ENCODE assay signal across 1 cellular context in the genomic region with DNA sequence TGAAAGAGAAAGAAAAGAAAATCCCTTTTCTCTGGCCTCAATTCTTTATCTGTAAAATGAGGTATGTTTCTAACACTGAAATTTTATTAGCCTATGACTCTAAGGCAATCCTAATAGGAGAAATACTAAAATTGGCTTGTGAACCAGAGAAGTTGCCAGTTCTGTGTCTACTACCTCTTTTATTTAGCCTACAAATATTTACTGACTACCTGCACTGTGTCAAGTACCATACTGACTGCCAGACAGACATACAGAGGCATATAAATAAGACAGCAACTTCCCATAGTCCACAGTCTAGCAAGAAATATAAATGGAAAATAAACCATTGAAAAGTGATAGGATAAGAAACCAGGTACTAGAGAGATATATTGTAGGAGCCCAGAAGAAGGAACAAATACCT.
TF ChIP-seq lines count a peak whose summit lies in the region.

No MANE protein-coding gene starts in this region.

TF ChIP-seq in HepG2, 621 proteins besides CTCF, POLR2A, EP300 and RAD21 (continued from another document):
- TF ChIP-seq, protein P1, sequence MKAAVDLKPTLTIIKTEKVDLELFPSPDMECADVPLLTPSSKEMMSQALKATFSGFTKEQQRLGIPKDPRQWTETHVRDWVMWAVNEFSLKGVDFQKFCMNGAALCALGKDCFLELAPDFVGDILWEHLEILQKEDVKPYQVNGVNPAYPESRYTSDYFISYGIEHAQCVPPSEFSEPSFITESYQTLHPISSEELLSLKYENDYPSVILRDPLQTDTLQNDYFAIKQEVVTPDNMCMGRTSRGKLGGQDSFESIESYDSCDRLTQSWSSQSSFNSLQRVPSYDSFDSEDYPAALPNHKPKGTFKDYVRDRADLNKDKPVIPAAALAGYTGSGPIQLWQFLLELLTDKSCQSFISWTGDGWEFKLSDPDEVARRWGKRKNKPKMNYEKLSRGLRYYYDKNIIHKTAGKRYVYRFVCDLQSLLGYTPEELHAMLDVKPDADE (CRISPR knock-in tag; IDR thresholded peaks at IDR 0.05), result no peak
- TF ChIP-seq ZNF883 (CRISPR knock-in tag; IDR thresholded peaks at IDR 0.05; ENCODE audit: not compliant biosample characterization), result no peak
- TF ChIP-seq NR2F1 (CRISPR knock-in tag; IDR thresholded peaks at IDR 0.05), result no peak
- TF ChIP-seq, protein P2, sequence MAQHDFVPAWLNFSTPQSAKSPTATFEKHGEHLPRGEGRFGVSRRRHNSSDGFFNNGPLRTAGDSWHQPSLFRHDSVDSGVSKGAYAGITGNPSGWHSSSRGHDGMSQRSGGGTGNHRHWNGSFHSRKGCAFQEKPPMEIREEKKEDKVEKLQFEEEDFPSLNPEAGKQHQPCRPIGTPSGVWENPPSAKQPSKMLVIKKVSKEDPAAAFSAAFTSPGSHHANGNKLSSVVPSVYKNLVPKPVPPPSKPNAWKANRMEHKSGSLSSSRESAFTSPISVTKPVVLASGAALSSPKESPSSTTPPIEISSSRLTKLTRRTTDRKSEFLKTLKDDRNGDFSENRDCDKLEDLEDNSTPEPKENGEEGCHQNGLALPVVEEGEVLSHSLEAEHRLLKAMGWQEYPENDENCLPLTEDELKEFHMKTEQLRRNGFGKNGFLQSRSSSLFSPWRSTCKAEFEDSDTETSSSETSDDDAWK (CRISPR knock-in tag; IDR thresholded peaks at IDR 0.05), result no peak
- TF ChIP-seq RBM39 (IDR thresholded peaks at IDR 0.05; ENCODE audit: low read depth, low read length, poor library complexity, severe bottlenecking), result no peak
- no peak for TF ChIP-seq ARHGAP35 (CRISPR knock-in tag; IDR thresholded peaks at IDR 0.05; ENCODE audit: borderline replicate concordance)
- no peak for TF ChIP-seq XBP1 (CRISPR knock-in tag; IDR thresholded peaks at IDR 0.05)
- no peak for TF ChIP-seq ZSCAN21 (CRISPR knock-in tag; IDR thresholded peaks at IDR 0.05; ENCODE audit: borderline replicate concordance)
- TF ChIP-seq ATAD3A (CRISPR knock-in tag; IDR thresholded peaks at IDR 0.05), result no peak
- TF ChIP-seq, protein P3, sequence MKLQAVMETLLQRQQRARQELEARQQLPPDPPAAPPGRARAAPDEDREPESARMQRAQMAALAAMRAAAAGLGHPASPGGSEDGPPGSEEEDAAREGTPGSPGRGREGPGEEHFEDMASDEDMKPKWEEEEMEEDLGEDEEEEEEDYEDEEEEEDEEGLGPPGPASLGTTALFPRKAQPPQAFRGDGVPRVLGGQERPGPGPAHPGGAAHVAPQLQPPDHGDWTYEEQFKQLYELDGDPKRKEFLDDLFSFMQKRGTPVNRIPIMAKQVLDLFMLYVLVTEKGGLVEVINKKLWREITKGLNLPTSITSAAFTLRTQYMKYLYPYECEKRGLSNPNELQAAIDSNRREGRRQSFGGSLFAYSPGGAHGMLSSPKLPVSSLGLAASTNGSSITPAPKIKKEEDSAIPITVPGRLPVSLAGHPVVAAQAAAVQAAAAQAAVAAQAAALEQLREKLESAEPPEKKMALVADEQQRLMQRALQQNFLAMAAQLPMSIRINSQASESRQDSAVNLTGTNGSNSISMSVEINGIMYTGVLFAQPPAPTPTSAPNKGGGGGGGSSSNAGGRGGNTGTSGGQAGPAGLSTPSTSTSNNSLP (IDR thresholded peaks at IDR 0.05; ENCODE audit: low read depth, low read length), result no peak
- no peak for TF ChIP-seq ZNF317 (CRISPR knock-in tag; IDR thresholded peaks at IDR 0.05)
- TF ChIP-seq MAFF (IDR thresholded peaks at IDR 0.05; ENCODE audit: low read depth, low read length), result no peak
- TF ChIP-seq PAX8 (CRISPR knock-in tag; IDR thresholded peaks at IDR 0.05; ENCODE audit: borderline replicate concordance), result no peak
TF ChIP-seq in HepG2: peak in this region for 0.
